In genomic region chr9:13832451-13832850, GRCh38 we compare ENCODE assay signal across 25 cellular contexts.
DNase-seq lines count a peak whose midpoint lies in the region; ATAC-seq, FAIRE-seq and TF ChIP-seq lines count a peak whose summit lies in the region.
"Had no signal": no experiment of that assay in that cellular context is flagged by ENCODE, and none has a peak within 500 bp of the region (broad histone marks: within the 10 kb centered on the region; RNA-seq: fewer than 3 reads in every experiment).

No MANE protein-coding gene starts in this region.

- H3K27ac Mint-ChIP-seq in MCF 10A (ENCODE audit: low read depth, unreplicated experiment) = no peak overlapping the region
- no peak overlapping the region for H3K27ac Mint-ChIP-seq in stimulated activated naive B cell treated with anti-CD40 and anti-IgM and Interleukin-4, amounts not matched to agents 10 μg/mL and 1 μg/mL and 100 μg/mL, for 72 hours
- no peak overlapping the region for H3K27ac Mint-ChIP-seq in HFFc6
- H3K27ac Mint-ChIP-seq: B cell; CD14-positive monocyte; CD4-positive, alpha-beta T cell; CD8-positive, alpha-beta memory T cell had no signal

- dilution Hi-C loops in mammary epithelial cell (cut with HindIII; ENCODE audit: low sequenced_read_pairs) = no loop called here
- dilution Hi-C loops in keratinocyte (cut with MboI; ENCODE audit: extremely low pct_ligation_motif_present, low sequenced_read_pairs) = no loop called here

- H3K4me2 ChIP-seq in mammary epithelial cell (ENCODE audit: insufficient read depth, low read depth, low read length) (no peak overlapping the region), keratinocyte (ENCODE audit: control insufficient read depth, extremely low read depth, insufficient read depth, low read depth, low read length) (no peak overlapping the region)
- H3K4me2 ChIP-seq: BLaER1 treated with 17β-estradiol and CSF1 and Interleukin-3, amounts not matched to agents 10 nM and 100 nM had no signal

- BruUV-seq in mammary epithelial cell (replicated peaks; lab: Mats Ljungman, UMichigan) (no TSS peak), MCF 10A (replicated peaks; lab: Mats Ljungman, UMichigan) (no TSS peak)

- H3K79me2 ChIP-seq in mammary epithelial cell (ENCODE audit: insufficient read depth, low read length) = no peaks in the 10 kb centered on the region
- no peaks in the 10 kb centered on the region for H3K79me2 ChIP-seq in keratinocyte (ENCODE audit: control insufficient read depth, insufficient read depth, low read length)

- H3K4me1 ChIP-seq in mammary epithelial cell (ENCODE audit: insufficient read depth, low read length) (no peaks in the 10 kb centered on the region), keratinocyte (ENCODE audit: control insufficient read depth, extremely low read depth, insufficient read depth, low read length) (no peaks in the 10 kb centered on the region)
- H3K4me1 ChIP-seq: BLaER1 treated with 17β-estradiol and CSF1 and Interleukin-3, amounts not matched to agents 10 nM and 100 nM had no signal

- no peaks in the 10 kb centered on the region for H3K4me1 Mint-ChIP-seq in MCF 10A (ENCODE audit: insufficient read depth, unreplicated experiment)
- no peaks in the 10 kb centered on the region for H3K4me1 Mint-ChIP-seq in stimulated activated naive B cell treated with anti-CD40 and anti-IgM and Interleukin-4, amounts not matched to agents 10 μg/mL and 1 μg/mL and 100 μg/mL, for 72 hours
- H3K4me1 Mint-ChIP-seq in HFFc6 (ENCODE audit: low read depth) = no peaks in the 10 kb centered on the region
- H3K4me1 Mint-ChIP-seq: B cell; CD14-positive monocyte; CD8-positive, alpha-beta memory T cell had no signal

- ATAC-seq in stimulated activated naive B cell treated with anti-CD40 and anti-IgM and Interleukin-4, amounts not matched to agents 10 μg/mL and 1 μg/mL and 100 μg/mL, for 72 hours (replicated peaks) = no peak
- ATAC-seq in GM18511 (IDR thresholded peaks at IDR 0.05; ENCODE audit: unreplicated experiment) = no peak
- ATAC-seq: GM12878 had no signal

- H3K9me3 ChIP-seq in mammary epithelial cell (replicated peaks; ENCODE audit: insufficient read depth, low read length) (peaks cover 21% of the 10 kb centered on the region), keratinocyte (ENCODE audit: control insufficient read depth, low read depth, low read length) (peaks cover 3% of the 10 kb centered on the region)

- H4K20me1 ChIP-seq in mammary epithelial cell (ENCODE audit: insufficient read depth, low read length) (no peaks in the 10 kb centered on the region), keratinocyte (ENCODE audit: control insufficient read depth, extremely low read depth, insufficient read depth, low read length) (no peaks in the 10 kb centered on the region)
- H4K20me1 ChIP-seq: BLaER1 treated with 17β-estradiol and CSF1 and Interleukin-3, amounts not matched to agents 10 nM and 100 nM had no signal

- H3K27ac ChIP-seq in mammary epithelial cell (ENCODE audit: insufficient read depth, low read depth, low read length) = no peak overlapping the region
- H3K27ac ChIP-seq in keratinocyte (ENCODE audit: control insufficient read depth, insufficient read depth, low read length) = no peak overlapping the region
- H3K27ac ChIP-seq: 22Rv1; BLaER1 treated with 17β-estradiol and CSF1 and Interleukin-3, amounts not matched to agents 10 nM and 100 nM had no signal

- H2AFZ ChIP-seq in mammary epithelial cell (ENCODE audit: low read depth, low read length) (no peak overlapping the region), keratinocyte (ENCODE audit: control insufficient read depth, low read length) (no peak overlapping the region)

- DNase-seq in mammary epithelial cell (peak; percentile 32), MCF 10A (ENCODE audit: unreplicated experiment) (no peak), epithelial cell of esophagus (ENCODE audit: low read depth) (peak; percentile 68), keratinocyte (ENCODE audit: low read depth, low spot score) (no peak), GM13976 (ENCODE audit: low spot score) (no peak), HFFc6 (no peak)
- no peak for DNase-seq in stimulated activated naive B cell treated with anti-CD40 and anti-IgM and Interleukin-4, amounts not matched to agents 10 μg/mL and 1 μg/mL and 100 μg/mL, for 72 hours
- DNase-seq: CD4-positive, alpha-beta T cell; CD8-positive, alpha-beta memory T cell; DMS 273 treated with DMSO at 0.1 percent for 48 hours; DMS79; EL; GDM1; H7; HCEC 1CT had no signal

- no peaks in the 10 kb centered on the region for H3K27me3 Mint-ChIP-seq in MCF 10A (ENCODE audit: insufficient read depth, unreplicated experiment)
- no peaks in the 10 kb centered on the region for H3K27me3 Mint-ChIP-seq in stimulated activated naive B cell treated with anti-CD40 and anti-IgM and Interleukin-4, amounts not matched to agents 10 μg/mL and 1 μg/mL and 100 μg/mL, for 72 hours
- peaks cover 2% of the 10 kb centered on the region for H3K27me3 Mint-ChIP-seq in HFFc6 (ENCODE audit: insufficient read depth)
- H3K27me3 Mint-ChIP-seq: B cell; CD4-positive, alpha-beta T cell; CD8-positive, alpha-beta memory T cell had no signal

- H3K36me3 ChIP-seq in mammary epithelial cell (ENCODE audit: insufficient read depth, low read length) (no peaks in the 10 kb centered on the region), keratinocyte (ENCODE audit: control insufficient read depth in 2 of 2, extremely low read depth in 1 of 2, insufficient read depth in 2 of 2, low read length in 2 of 2) (no peaks in the 10 kb centered on the region)

- CTCF ChIA-PET in mammary epithelial cell (lab: Charles Lee; ENCODE audit: low non-redundant PET) = interaction anchor here (0.5 kb wide), 1 partner anchor 1136 kb away, joined by 7 read pairs; no protein-coding TSS in a partner anchor
- CTCF ChIA-PET in MCF 10A (lab: Yijun Ruan, JAX) = no interaction called here

- TF ChIP-seq CTCF in mammary epithelial cell (conservative IDR thresholded peaks at IDR 0.05 in 1 of 2, IDR thresholded peaks at IDR 0.05 in 1 of 2; ENCODE audit: extremely low read depth in 1 of 2, insufficient read depth in 1 of 2, low read depth in 1 of 2, low read length in 2 of 2) (no peak), MCF 10A (IDR thresholded peaks at IDR 0.05; ENCODE audit: unreplicated experiment) (no peak), epithelial cell of esophagus (IDR thresholded peaks at IDR 0.05; ENCODE audit: insufficient read depth, low read depth, low read length, missing control alignments) (no peak), keratinocyte (optimal IDR thresholded peaks at IDR 0.05 in 1 of 3, IDR thresholded peaks at IDR 0.05 in 1 of 3, conservative IDR thresholded peaks at IDR 0.05 in 1 of 3; ENCODE audit: extremely low read depth in 1 of 3, insufficient read depth in 2 of 3, low read length in 3 of 3) (no peak), GM13976 (IDR thresholded peaks at IDR 0.05; ENCODE audit: borderline replicate concordance, control extremely low read depth, extremely low read depth, insufficient read depth, missing control alignments) (no peak), HFFc6 (IDR thresholded peaks at IDR 0.05) (no peak)

- H3K4me3 ChIP-seq in mammary epithelial cell (replicated peaks in 1 of 3; ENCODE audit: insufficient read depth in 1 of 3, low read depth in 2 of 3, low read length in 3 of 3) = no peak overlapping the region
- H3K4me3 ChIP-seq in epithelial cell of esophagus (ENCODE audit: low read length) = no peak overlapping the region
- no peak overlapping the region for H3K4me3 ChIP-seq in keratinocyte (ENCODE audit: control insufficient read depth in 2 of 3, extremely low read depth in 1 of 3, insufficient read depth in 2 of 3, low read depth in 1 of 3, low read length in 3 of 3)
- H3K4me3 ChIP-seq: BLaER1 treated with 17β-estradiol and CSF1 and Interleukin-3, amounts not matched to agents 10 nM and 100 nM; GM12878 had no signal

- no peak overlapping the region for H3K4me3 Mint-ChIP-seq in MCF 10A (ENCODE audit: unreplicated experiment)
- H3K4me3 Mint-ChIP-seq in stimulated activated naive B cell treated with anti-CD40 and anti-IgM and Interleukin-4, amounts not matched to agents 10 μg/mL and 1 μg/mL and 100 μg/mL, for 72 hours = no peak overlapping the region
- no peak overlapping the region for H3K4me3 Mint-ChIP-seq in HFFc6
- H3K4me3 Mint-ChIP-seq: B cell; CD14-positive monocyte; CD4-positive, alpha-beta T cell; CD8-positive, alpha-beta memory T cell had no signal

- intact Hi-C loops in mammary epithelial cell (cut with micrococcal nuclease) = no loop called here
- intact Hi-C loops in MCF 10A (cut with micrococcal nuclease) = no loop called here

- H3K9ac ChIP-seq in mammary epithelial cell (ENCODE audit: insufficient read depth, low read length) = no peak overlapping the region
- H3K9ac ChIP-seq in keratinocyte (ENCODE audit: control insufficient read depth, extremely low read depth, insufficient read depth, low read length) = no peak overlapping the region
- H3K9ac ChIP-seq: BLaER1 treated with 17β-estradiol and CSF1 and Interleukin-3, amounts not matched to agents 10 nM and 100 nM had no signal

- POLR2A ChIA-PET in MCF 10A (lab: Yijun Ruan, JAX) = interaction anchor here (0.6 kb wide), 1 partner anchor 35 kb away, joined by 3 read pairs; no protein-coding TSS in a partner anchor

- no peaks in the 10 kb centered on the region for H3K27me3 ChIP-seq in mammary epithelial cell (ENCODE audit: insufficient read depth, low read length)
- no peaks in the 10 kb centered on the region for H3K27me3 ChIP-seq in keratinocyte (ENCODE audit: control insufficient read depth, extremely low read depth, insufficient read depth, low read length)
- H3K27me3 ChIP-seq: BLaER1 treated with 17β-estradiol and CSF1 and Interleukin-3, amounts not matched to agents 10 nM and 100 nM had no signal

- FAIRE-seq in keratinocyte (lab: Jason Lieb, UNC) = peak; percentile 9
- FAIRE-seq: A204.1, D721Med, GM12878, GM18507, H1 had no signal

- in situ Hi-C loops in mammary epithelial cell (cut with MboI; ENCODE audit: low sequenced_read_pairs in 2 of 2) = no loop called here
- in situ Hi-C loops in GM13976 (cut with MboI; ENCODE audit: low sequenced_read_pairs, unreplicated experiment) = no loop called here

- no peaks in the 10 kb centered on the region for H3K9me1 ChIP-seq in keratinocyte (ENCODE audit: control insufficient read depth, extremely low read depth, insufficient read depth, low read length)

- peaks cover 15% of the 10 kb centered on the region for H3K9me3 Mint-ChIP-seq in MCF 10A (ENCODE audit: unreplicated experiment)
- H3K9me3 Mint-ChIP-seq in stimulated activated naive B cell treated with anti-CD40 and anti-IgM and Interleukin-4, amounts not matched to agents 10 μg/mL and 1 μg/mL and 100 μg/mL, for 72 hours = peaks cover 18 to 22% of the 10 kb centered on the region in 2 donors
- H3K9me3 Mint-ChIP-seq in HFFc6 = peaks cover 14% of the 10 kb centered on the region

- H3K36me3 Mint-ChIP-seq in MCF 10A (ENCODE audit: insufficient read depth, unreplicated experiment) = no peaks in the 10 kb centered on the region
- H3K36me3 Mint-ChIP-seq in stimulated activated naive B cell treated with anti-CD40 and anti-IgM and Interleukin-4, amounts not matched to agents 10 μg/mL and 1 μg/mL and 100 μg/mL, for 72 hours = no peaks in the 10 kb centered on the region
- no peaks in the 10 kb centered on the region for H3K36me3 Mint-ChIP-seq in HFFc6 (ENCODE audit: low read depth)
- H3K36me3 Mint-ChIP-seq: CD14-positive monocyte; CD8-positive, alpha-beta memory T cell had no signal

Comparison
In these comparisons a context has a peak if more than half of its experiments do, and no peak if none do; other contexts are left out.
1. DNase-seq: peak in mammary epithelial cell (single experiment) and epithelial cell of esophagus (single experiment); none in MCF 10A (single experiment), keratinocyte (single experiment), GM13976 (single experiment), stimulated activated naive B cell treated with anti-CD40 and anti-IgM and Interleukin-4, amounts not matched to agents 10 μg/mL and 1 μg/mL and 100 μg/mL, for 72 hours (single experiment) and HFFc6 (single experiment).